9 cellular contexts compared by ENCODE assay signal in the genomic region with DNA sequence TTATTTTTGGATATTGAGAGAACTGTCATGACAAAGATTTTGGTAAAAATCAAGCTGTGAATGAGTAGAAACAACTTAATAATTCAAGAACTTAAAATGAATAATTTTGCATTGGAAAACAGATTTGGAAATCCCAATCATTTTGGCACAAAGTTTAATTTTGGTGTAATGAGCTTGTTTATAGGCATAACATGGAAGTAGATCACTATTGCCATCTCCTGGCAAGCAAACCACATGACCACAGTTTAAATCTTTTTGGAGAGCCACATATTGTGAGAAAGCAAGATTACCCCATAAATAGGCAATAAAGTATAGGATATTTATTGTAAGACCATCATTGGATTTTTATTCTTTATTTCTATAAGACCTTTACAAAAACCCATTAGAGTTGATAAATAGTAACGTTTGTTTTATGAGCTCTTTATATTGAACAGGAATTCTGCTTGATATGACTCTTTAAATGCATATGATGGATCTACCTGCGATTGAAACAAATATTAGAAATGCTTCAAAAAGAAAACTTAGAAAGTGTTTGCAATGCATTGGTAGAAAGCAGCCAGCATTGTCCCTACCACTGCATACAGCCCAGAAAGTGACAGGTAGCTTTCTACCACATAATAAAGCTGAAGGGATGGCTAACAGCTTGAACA.
DNase-seq lines count a peak whose midpoint lies in the region; ATAC-seq, FAIRE-seq and TF ChIP-seq lines count a peak whose summit lies in the region.
"Had no signal": no experiment of that assay in that cellular context is flagged by ENCODE, and none has a peak within 500 bp of the region (broad histone marks: within the 10 kb centered on the region; RNA-seq: fewer than 3 reads in every experiment).

No MANE protein-coding gene starts in this region.

- H3K9me3 Mint-ChIP-seq in activated naive CD8-positive, alpha-beta T cell treated with anti-CD3 and anti-CD28 coated beads for 36 hours, result no peaks in the 10 kb centered on the region

- no peaks in the 10 kb centered on the region for H3K27me3 ChIP-seq in fibroblast of lung (ENCODE audit: control insufficient read depth, insufficient read depth, low read length)
- H3K27me3 ChIP-seq: BLaER1 treated with 17β-estradiol and CSF1 and Interleukin-3, amounts not matched to agents 10 nM and 100 nM had no signal

- no peaks in the 10 kb centered on the region for H3K4me1 Mint-ChIP-seq in activated naive CD8-positive, alpha-beta T cell treated with anti-CD3 and anti-CD28 coated beads for 36 hours

- no peak overlapping the region for H2AFZ ChIP-seq in fibroblast of lung (ENCODE audit: low read length)

- no peaks in the 10 kb centered on the region for H3K36me3 ChIP-seq in fibroblast of lung (ENCODE audit: control insufficient read depth, insufficient read depth, low read length)
- H3K36me3 ChIP-seq: BLaER1 treated with 17β-estradiol and CSF1 and Interleukin-3, amounts not matched to agents 10 nM and 100 nM had no signal

- H3K36me3 Mint-ChIP-seq in activated naive CD8-positive, alpha-beta T cell treated with anti-CD3 and anti-CD28 coated beads for 36 hours, result no peaks in the 10 kb centered on the region

- no peak overlapping the region for H3K27ac ChIP-seq in fibroblast of lung (ENCODE audit: insufficient read depth, low read length)
- H3K27ac ChIP-seq: BLaER1 treated with 17β-estradiol and CSF1 and Interleukin-3, amounts not matched to agents 10 nM and 100 nM had no signal

- no peaks in the 10 kb centered on the region for H3K79me2 ChIP-seq in fibroblast of lung (ENCODE audit: control insufficient read depth, insufficient read depth, low read length)

- FAIRE-seq in RCC 7860 (lab: Jason Lieb, UNC), result peak; percentile 47

- DNase-seq in NCI-H2227 (lab: John Stamatoyannopoulos, UW; ENCODE audit: unreplicated experiment) (peak; percentile 45), NCI-H2227 treated with DMSO at 0.1 percent for 48 hours (lab: John Stamatoyannopoulos, UW) (no peak), RCC 7860 (ENCODE audit: low spot score) (no peak), fibroblast of lung (ENCODE audit: low read depth in 2 of 2) (peak; percentile 54 to 85), retina (peak; percentile 35)
- peak; percentile 22 for DNase-seq in Jurkat, Clone E6-1 (ENCODE audit: low read depth, low spot score)
- no peak for DNase-seq in activated naive CD8-positive, alpha-beta T cell treated with anti-CD3 and anti-CD28 coated beads for 36 hours

- no peak overlapping the region for H3K4me3 Mint-ChIP-seq in activated naive CD8-positive, alpha-beta T cell treated with anti-CD3 and anti-CD28 coated beads for 36 hours

- H3K9me3 ChIP-seq in fibroblast of lung (ENCODE audit: control insufficient read depth, insufficient read depth, low read depth, low read length), result no peaks in the 10 kb centered on the region
- H3K9me3 ChIP-seq: BLaER1 treated with 17β-estradiol and CSF1 and Interleukin-3, amounts not matched to agents 10 nM and 100 nM had no signal

- no peak for ATAC-seq in GM19324 (IDR thresholded peaks at IDR 0.05; ENCODE audit: low FRiP score, unreplicated experiment)

- H3K4me1 ChIP-seq in fibroblast of lung (ENCODE audit: control insufficient read depth, extremely low read depth, insufficient read depth, low read length), result no peaks in the 10 kb centered on the region
- H3K4me1 ChIP-seq: BLaER1 treated with 17β-estradiol and CSF1 and Interleukin-3, amounts not matched to agents 10 nM and 100 nM had no signal

- no peak overlapping the region for H3K27ac Mint-ChIP-seq in activated naive CD8-positive, alpha-beta T cell treated with anti-CD3 and anti-CD28 coated beads for 36 hours

- H3K4me3 ChIP-seq in Jurkat, Clone E6-1 (ENCODE audit: low read length), result no peak overlapping the region
- H3K4me3 ChIP-seq in fibroblast of lung (replicated peaks in 1 of 4; ENCODE audit: control extremely low read depth in 1 of 4, insufficient read depth in 1 of 4, low read depth in 3 of 4, low read length in 4 of 4), result no peak overlapping the region
- H3K4me3 ChIP-seq: BLaER1 treated with 17β-estradiol and CSF1 and Interleukin-3, amounts not matched to agents 10 nM and 100 nM had no signal

- no peaks in the 10 kb centered on the region for H3K27me3 Mint-ChIP-seq in activated naive CD8-positive, alpha-beta T cell treated with anti-CD3 and anti-CD28 coated beads for 36 hours

- no peak overlapping the region for H3K4me2 ChIP-seq in fibroblast of lung (ENCODE audit: extremely low read depth, insufficient read depth, low read length)
- H3K4me2 ChIP-seq: BLaER1 treated with 17β-estradiol and CSF1 and Interleukin-3, amounts not matched to agents 10 nM and 100 nM had no signal

- no peak overlapping the region for H3K9ac ChIP-seq in fibroblast of lung (ENCODE audit: insufficient read depth, low read length)
- H3K9ac ChIP-seq: BLaER1 treated with 17β-estradiol and CSF1 and Interleukin-3, amounts not matched to agents 10 nM and 100 nM had no signal

- no peaks in the 10 kb centered on the region for H4K20me1 ChIP-seq in fibroblast of lung (ENCODE audit: control insufficient read depth, extremely low read depth, insufficient read depth, low read length)
- H4K20me1 ChIP-seq: BLaER1 treated with 17β-estradiol and CSF1 and Interleukin-3, amounts not matched to agents 10 nM and 100 nM had no signal

- TF ChIP-seq CTCF in fibroblast of lung (conservative IDR thresholded peaks at IDR 0.05 in 1 of 2, IDR thresholded peaks at IDR 0.05 in 1 of 2; ENCODE audit: low read depth in 1 of 2, low read length in 2 of 2), result peak; percentile 60 to 74

Comparison
In these comparisons a context has a peak if more than half of its experiments do, and no peak if none do; other contexts are left out.
1. DNase-seq: peak in NCI-H2227 (single experiment), Jurkat, Clone E6-1 (single experiment), fibroblast of lung (2 of 2) and retina (single experiment); none in NCI-H2227 treated with DMSO at 0.1 percent for 48 hours (single experiment), RCC 7860 (single experiment) and activated naive CD8-positive, alpha-beta T cell treated with anti-CD3 and anti-CD28 coated beads for 36 hours (single experiment).